Comparison of ENCODE assay signal across 8 cellular contexts in genomic region chr6:159760602-159761057, GRCh38. TPM values are rescaled to one million over a fixed set of nuclear protein-coding genes. Genes with fewer than 3 reads are reported as not detected.
DNase-seq lines count a peak whose midpoint lies in the region; TF ChIP-seq lines count a peak whose summit lies in the region.

No MANE protein-coding gene starts in this region.

- no peak for TF ChIP-seq POLR2A in suprapubic skin (IDR thresholded peaks at IDR 0.05)

- H3K27me3 Mint-ChIP-seq in activated CD4-positive, alpha-beta memory T cell treated with anti-CD3 and anti-CD28 coated beads, Interleukin-2, amount 10 ng/mL, durations not matched to agents 7 days and 5 days, result no peaks in the 10 kb centered on the region

- H3K27ac ChIP-seq in iPS DF 6.9 (ENCODE audit: low read length) (no peak overlapping the region), suprapubic skin (peak overlapping the region; percentile 3)

- peak; percentile 51 for DNase-seq in 8988T
- DNase-seq in H7, result peak; percentile 72
- no peak for DNase-seq in activated CD4-positive, alpha-beta memory T cell treated with anti-CD3 and anti-CD28 coated beads, Interleukin-2, amount 10 ng/mL, durations not matched to agents 7 days and 5 days
- peak; percentile 55 for DNase-seq in iPS DF 6.9 (ENCODE audit: low read depth, low spot score)
- DNase-seq in suprapubic skin (ENCODE audit: low spot score in 2 of 2), result no peak
- DNase-seq in NCI-H748 (lab: John Stamatoyannopoulos, UW; ENCODE audit: unreplicated experiment), result no peak
- no peak for DNase-seq in SIG-M5 (lab: John Stamatoyannopoulos, UW)
- no peak for DNase-seq in posterior cingulate gyrus

- H3K4me1 ChIP-seq in iPS DF 6.9 (ENCODE audit: control insufficient read depth, insufficient read depth, low read length), result peaks cover 7% of the 10 kb centered on the region
- H3K4me1 ChIP-seq in suprapubic skin, result peaks cover 19% of the 10 kb centered on the region

- WGBS in iPS DF 6.9 (ENCODE audit: insufficient coverage, insufficient read length), result no CpG with 5 or more reads among the region's 3 CpGs
- WGBS in suprapubic skin, result 73% methylated on average over 3 of the region's 3 CpGs

- no peaks in the 10 kb centered on the region for H3K9me3 Mint-ChIP-seq in activated CD4-positive, alpha-beta memory T cell treated with anti-CD3 and anti-CD28 coated beads, Interleukin-2, amount 10 ng/mL, durations not matched to agents 7 days and 5 days

- H3K9me3 ChIP-seq in iPS DF 6.9 (ENCODE audit: control insufficient read depth, insufficient read depth, low read length) (no peaks in the 10 kb centered on the region), suprapubic skin (no peaks in the 10 kb centered on the region)

- H3K4me3 ChIP-seq in H7 (ENCODE audit: insufficient read depth, low read depth, low read length) (no peak overlapping the region; the same call in 1 of the 2 replicates), iPS DF 6.9 (ENCODE audit: low read length) (no peak overlapping the region), suprapubic skin (peak overlapping the region; percentile 95)

- H3K36me3 ChIP-seq in H7 (replicated peaks; ENCODE audit: control insufficient read depth, insufficient read depth, low read length), result peaks cover 24% of the 10 kb centered on the region
- H3K36me3 ChIP-seq in iPS DF 6.9 (ENCODE audit: control insufficient read depth, insufficient read depth, low read length), result peaks cover 12% of the 10 kb centered on the region
- H3K36me3 ChIP-seq in suprapubic skin, result peaks cover 29% of the 10 kb centered on the region

- peak overlapping the region; percentile 96 for H3K27ac Mint-ChIP-seq in activated CD4-positive, alpha-beta memory T cell treated with anti-CD3 and anti-CD28 coated beads, Interleukin-2, amount 10 ng/mL, durations not matched to agents 7 days and 5 days

- peaks cover 56% of the 10 kb centered on the region for H3K36me3 Mint-ChIP-seq in activated CD4-positive, alpha-beta memory T cell treated with anti-CD3 and anti-CD28 coated beads, Interleukin-2, amount 10 ng/mL, durations not matched to agents 7 days and 5 days (ENCODE audit: low read depth)

- H3K4me3 Mint-ChIP-seq in activated CD4-positive, alpha-beta memory T cell treated with anti-CD3 and anti-CD28 coated beads, Interleukin-2, amount 10 ng/mL, durations not matched to agents 7 days and 5 days, result peak overlapping the region; percentile 84

- intact Hi-C loops in posterior cingulate gyrus (cut with DNase I), result loop anchor here (1.0 to 2.0 kb wide), 2 partner anchors 28 to 33 kb away; partner anchors contain the start of genes TCP1 and WTAP

- CTCF ChIA-PET in activated CD4-positive, alpha-beta memory T cell treated with anti-CD3 and anti-CD28 coated beads, Interleukin-2, amount 10 ng/mL, durations not matched to agents 7 days and 5 days (lab: Charles Lee), result interaction anchor here (0.9 to 2.4 kb wide), 5 partner anchors 26 to 66 kb away, joined by 3 to 9 read pairs (median 3); partner anchors contain the start of genes TCP1 and WTAP

- no peak for TF ChIP-seq EP300 in suprapubic skin (IDR thresholded peaks at IDR 0.05)

- TF ChIP-seq CTCF in suprapubic skin (IDR thresholded peaks at IDR 0.05), result no peak

- POLR2A ChIA-PET in activated CD4-positive, alpha-beta memory T cell treated with anti-CD3 and anti-CD28 coated beads, Interleukin-2, amount 10 ng/mL, durations not matched to agents 7 days and 5 days (lab: Charles Lee), result interaction anchor here (0.9 to 6.5 kb wide), 14 partner anchors 9 to 702 kb away, joined by 3 to 91 read pairs (median 8); partner anchors contain the start of genes MRPL18, SOD2, TCP1 and WTAP

- no peaks in the 10 kb centered on the region for H3K27me3 ChIP-seq in H7 (ENCODE audit: control insufficient read depth, insufficient read depth, low read length)
- H3K27me3 ChIP-seq in iPS DF 6.9 (ENCODE audit: control insufficient read depth, insufficient read depth, low read length), result no peaks in the 10 kb centered on the region
- H3K27me3 ChIP-seq in suprapubic skin, result no peaks in the 10 kb centered on the region

- peaks cover 39% of the 10 kb centered on the region for H3K4me1 Mint-ChIP-seq in activated CD4-positive, alpha-beta memory T cell treated with anti-CD3 and anti-CD28 coated beads, Interleukin-2, amount 10 ng/mL, durations not matched to agents 7 days and 5 days

RNA-seq across cellular contexts. Expression of gene ACAT2, which starts 1.2 kb away (rescaled TPM):
- 73.0 and 108 TPM in 2 replicates for total RNA-seq in H7 (2014; rRNA removed; shearing (Covaris generic))
- total RNA-seq in activated CD4-positive, alpha-beta memory T cell treated with anti-CD3 and anti-CD28 coated beads, Interleukin-2, amount 10 ng/mL, durations not matched to agents 7 days and 5 days, result 100 to 1,000 TPM in 1 of 2 experiments, 10 to 100 TPM in 1; 98.0 to 109 TPM
- 10 to 100 TPM in 3 of 4 donors, 1 to 10 TPM in 1; 7.2 to 23.1 (median 15.6) TPM for total RNA-seq in suprapubic skin

RNA-seq across cellular contexts. Expression of gene TCP1, which starts 28.8 kb away (rescaled TPM):
- 375 and 406 TPM in 2 replicates for total RNA-seq in H7 (2014; rRNA removed; shearing (Covaris generic))
- 100 to 1,000 TPM; 203 to 212 TPM for total RNA-seq in activated CD4-positive, alpha-beta memory T cell treated with anti-CD3 and anti-CD28 coated beads, Interleukin-2, amount 10 ng/mL, durations not matched to agents 7 days and 5 days
- 100 to 1,000 TPM; 133 to 150 (median 139) TPM for total RNA-seq in suprapubic skin

RNA-seq across cellular contexts. Expression of gene MRPL18, which starts 29.6 kb away (rescaled TPM):
- 90.2 and 99.0 TPM in 2 replicates for total RNA-seq in H7 (2014; rRNA removed; shearing (Covaris generic))
- 10 to 100 TPM; 63.6 to 65.8 TPM for total RNA-seq in activated CD4-positive, alpha-beta memory T cell treated with anti-CD3 and anti-CD28 coated beads, Interleukin-2, amount 10 ng/mL, durations not matched to agents 7 days and 5 days
- total RNA-seq in suprapubic skin, result 10 to 100 TPM; 53.9 to 79.2 (median 55.9) TPM

RNA-seq across cellular contexts. Expression of gene WTAP, which starts 33.3 kb away (rescaled TPM):
- 58.1 and 63.1 TPM in 2 replicates for total RNA-seq in H7 (2014; rRNA removed; shearing (Covaris generic))
- 100 to 1,000 TPM; 124 TPM for total RNA-seq in activated CD4-positive, alpha-beta memory T cell treated with anti-CD3 and anti-CD28 coated beads, Interleukin-2, amount 10 ng/mL, durations not matched to agents 7 days and 5 days
- 100 to 1,000 TPM in 1 of 4 donors, 10 to 100 TPM in 3; 68.7 to 103 (median 85.3) TPM for total RNA-seq in suprapubic skin

RNA-seq across cellular contexts. Expression of gene PNLDC1, which starts 39.4 kb away (rescaled TPM):
- not detected in 2 replicates for total RNA-seq in H7 (2014; rRNA removed; shearing (Covaris generic))
- total RNA-seq in activated CD4-positive, alpha-beta memory T cell treated with anti-CD3 and anti-CD28 coated beads, Interleukin-2, amount 10 ng/mL, durations not matched to agents 7 days and 5 days, result under 1 TPM; 0.25 to 0.35 TPM
- total RNA-seq in suprapubic skin, result 1 to 10 TPM; 1.1 to 4.4 (median 2.9) TPM

Comparison
In these comparisons a context has a peak if more than half of its experiments do, and no peak if none do; other contexts are left out.
1. DNase-seq: peak in 8988T (single experiment), H7 (single experiment) and iPS DF 6.9 (single experiment); none in activated CD4-positive, alpha-beta memory T cell treated with anti-CD3 and anti-CD28 coated beads, Interleukin-2, amount 10 ng/mL, durations not matched to agents 7 days and 5 days (single experiment), suprapubic skin (0 of 2), NCI-H748 (single experiment), SIG-M5 (single experiment) and posterior cingulate gyrus (0 of 10).